ENCODE assay signal across 8 cellular contexts in genomic region chr3:58532794-58533220, GRCh38. TPM values are rescaled to one million over a fixed set of nuclear protein-coding genes. Genes with fewer than 3 reads are reported as not detected.
A peak's percentile ranks its signal among the peaks of the same experiment; 100 is the strongest.
DNase-seq lines count a peak whose midpoint lies in the region; ATAC-seq and TF ChIP-seq lines count a peak whose summit lies in the region.

No MANE protein-coding gene starts in this region.

- BruUV-seq in A673 (replicated peaks; lab: Mats Ljungman, UMichigan): no TSS peak

- ATAC-seq in GM18498 (IDR thresholded peaks at IDR 0.05; ENCODE audit: unreplicated experiment) (peak; percentile 90), HG02870 (IDR thresholded peaks at IDR 0.05; ENCODE audit: unreplicated experiment) (peak; percentile 90)

- H3K27me3 ChIP-seq in A673 (replicated peaks; ENCODE audit: insufficient read depth, low read depth, low read length, poor library complexity) (no peaks in the 10 kb centered on the region), colonic mucosa (no peaks in the 10 kb centered on the region)

- no peak for TF ChIP-seq POLR2A in lower leg skin (IDR thresholded peaks at IDR 0.05)

- H3K4me3 ChIP-seq in A673 (ENCODE audit: low read depth, low read length, poor library complexity, severe bottlenecking) (no peak overlapping the region), colonic mucosa (no peak overlapping the region), lower leg skin (ENCODE audit: low read depth, poor library complexity, severe bottlenecking) (no peak overlapping the region)

- WGBS in lower leg skin, 2 donors: 14 to 17% methylated on average over 11 of the region's 11 CpGs

- no peaks in the 10 kb centered on the region for H3K9me3 ChIP-seq in A673 (ENCODE audit: low read depth, low read length, poor library complexity, severe bottlenecking)
- H3K9me3 ChIP-seq in colonic mucosa: no peaks in the 10 kb centered on the region

- POLR2A ChIA-PET in A673 (lab: Charles Lee; ENCODE audit: low non-redundant PET): no interaction called here

- H3K36me3 ChIP-seq in A673 (ENCODE audit: insufficient read depth, low read length, poor library complexity, severe bottlenecking) (no peaks in the 10 kb centered on the region), colonic mucosa (no peaks in the 10 kb centered on the region)

- no peak overlapping the region for H3K9ac ChIP-seq in colonic mucosa (ENCODE audit: low read depth in 2 of 2, low read length in 2 of 2)

- H3K27ac ChIP-seq in A673 (ENCODE audit: low read depth, low read length, poor library complexity, severe bottlenecking) (no peak overlapping the region), colonic mucosa (no peak overlapping the region)

- DNase-seq in A673 (ENCODE audit: low spot score): peak; percentile 65
- DNase-seq in NCI-H1930 (lab: John Stamatoyannopoulos, UW): peak; percentile 16 to 56
- peak; percentile 90 for DNase-seq in activated CD4-positive, alpha-beta T cell treated with anti-CD3 and anti-CD28 coated beads for 48 hours
- peak; percentile 82 for DNase-seq in colonic mucosa
- DNase-seq in lower leg skin (ENCODE audit: low spot score in 2 of 2): peak; percentile 63 to 93
- peak; percentile 49 for DNase-seq in stimulated activated CD8-positive, alpha-beta memory T cell treated with anti-CD3 and anti-CD28 coated beads, Interleukin-12 subunit alpha, Interleukin-12 subunit beta, amount 100 ng/mL, for 24 hours (ENCODE audit: extremely low read depth)

- CTCF ChIA-PET in A673 (lab: Charles Lee): no interaction called here

- TF ChIP-seq CTCF in A673 (conservative IDR thresholded peaks at IDR 0.05; ENCODE audit: low read depth, low read length): peak; percentile 72
- TF ChIP-seq CTCF in colonic mucosa (IDR thresholded peaks at IDR 0.05): peak; percentile 88
- peak in 1 of 3 donors; percentile 79 for TF ChIP-seq CTCF in lower leg skin (IDR thresholded peaks at IDR 0.05)

- intact Hi-C loops in A673 (cut with micrococcal nuclease; ENCODE audit: unreplicated experiment) (loop anchor here (2.0 to 5.0 kb wide), 4 partner anchors 68 to 356 kb away; partner anchors contain the start of gene PDHB), colonic mucosa (cut with DNase I) (loop anchor here (5.0 kb wide), 2 partner anchors 71 to 211 kb away; no protein-coding TSS in a partner anchor), lower leg skin (cut with DNase I; ENCODE audit: low total_unique reads) (loop anchor here (10.0 kb wide), 1 partner anchor 208 kb away; no protein-coding TSS in a partner anchor)

- H3K4me1 ChIP-seq in A673 (ENCODE audit: insufficient read depth, low read length, poor library complexity, severe bottlenecking) (peaks cover 17% of the 10 kb centered on the region), colonic mucosa (peaks cover 30% of the 10 kb centered on the region)

RNA-seq across cellular contexts. Expression of gene ACOX2, which starts 4.2 kb away (rescaled TPM):
- total RNA-seq in A673 (2021) (5.4 and 7.2 TPM in 2 replicates), colonic mucosa (10 to 100 TPM; 14.6 to 22.4 TPM), lower leg skin (1 to 10 TPM; 2.6 to 6.6 (median 4.5) TPM)

RNA-seq across cellular contexts. Expression of gene KCTD6, which starts 40.9 kb away (rescaled TPM):
- total RNA-seq in A673 (2021) (14.2 and 14.3 TPM in 2 replicates), colonic mucosa (10 to 100 TPM in 1 of 2 donors, 1 to 10 TPM in 1; 8.1 to 10.2 TPM), lower leg skin (10 to 100 TPM in 3 of 4 donors, 1 to 10 TPM in 1; 9.4 to 14.8 (median 11.6) TPM)

RNA-seq across cellular contexts. Expression of gene FAM107A, which starts 44.4 kb away (rescaled TPM):
- not detected in 2 replicates for total RNA-seq in A673 (2021)
- 1 to 10 TPM; 2.2 to 5.1 TPM for total RNA-seq in colonic mucosa
- total RNA-seq in lower leg skin: 10 to 100 TPM in 3 of 4 donors, 1 to 10 TPM in 1; 9.2 to 52.5 (median 16.9) TPM

Comparison
In these comparisons a context has a peak if more than half of its experiments do, and no peak if none do; other contexts are left out.
1. DNase-seq: peak in every context shown above with its lines; median percentile 90 in activated CD4-positive, alpha-beta T cell treated with anti-CD3 and anti-CD28 coated beads for 48 hours; 82 in colonic mucosa; 78 in lower leg skin; 65 in A673; 49 in stimulated activated CD8-positive, alpha-beta memory T cell treated with anti-CD3 and anti-CD28 coated beads, Interleukin-12 subunit alpha, Interleukin-12 subunit beta, amount 100 ng/mL, for 24 hours; 36 in NCI-H1930.